In the genomic region with DNA sequence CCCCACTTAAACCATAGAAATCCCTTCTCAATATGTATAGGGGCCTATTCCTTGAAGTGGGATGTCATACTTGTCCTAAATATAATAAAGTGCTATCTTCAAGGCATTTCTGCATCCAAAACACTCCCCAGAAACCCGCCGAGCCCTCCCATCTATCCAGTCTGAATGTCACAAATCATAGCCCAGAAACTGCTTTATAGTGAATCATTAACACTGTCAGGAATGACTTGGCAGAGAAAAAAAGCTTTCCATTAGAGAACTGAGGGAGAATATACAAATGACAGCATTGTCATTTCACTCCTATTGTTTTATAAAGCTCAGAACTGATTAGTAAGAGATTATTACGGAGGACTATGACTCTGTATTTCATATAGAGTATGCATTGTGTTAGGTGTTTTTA, we compare ENCODE assay signal across 29 cellular contexts.
"Had no signal": no experiment of that assay in that cellular context is flagged by ENCODE, and none has a peak within 500 bp of the region (broad histone marks: within the 10 kb centered on the region; RNA-seq: fewer than 3 reads in every experiment).

No MANE protein-coding gene starts in this region.

- H3K27ac ChIP-seq: coronary artery, esophagus squamous epithelium, lower lobe of right lung, parathyroid adenoma, prostate gland, right atrium auricular region, suprapubic skin, transverse colon, upper lobe of right lung, vagina had no signal

- H3K4me3 ChIP-seq: coronary artery, esophagus squamous epithelium, lower lobe of right lung, prostate gland, right atrium auricular region, smooth muscle cell, suprapubic skin, transverse colon, upper lobe of right lung, vagina had no signal

- H3K36me3 ChIP-seq: esophagus squamous epithelium, lower lobe of right lung, prostate gland, right atrium auricular region, suprapubic skin, transverse colon, upper lobe of right lung, vagina had no signal

- H3K9ac ChIP-seq: parathyroid adenoma had no signal

- H3K36me3 Mint-ChIP-seq: natural killer cell had no signal

- H3K27me3 ChIP-seq: esophagus squamous epithelium, right atrium auricular region, transverse colon, upper lobe of right lung, vagina had no signal

- FAIRE-seq: endometrium, kidney had no signal

- H3K9me3 ChIP-seq: esophagus squamous epithelium, lower lobe of right lung, prostate gland, right atrium auricular region, suprapubic skin, transverse colon, upper lobe of right lung, vagina had no signal

- H3K4me1 ChIP-seq: esophagus squamous epithelium, lower lobe of right lung, parathyroid adenoma, prostate gland, right atrium auricular region, suprapubic skin, transverse colon, upper lobe of right lung, vagina had no signal

- ATAC-seq: left colon; left ventricle myocardium superior; lower lobe of right lung; natural killer cell; sciatic nerve; stimulated activated naive CD8-positive, alpha-beta T cell treated with anti-CD3 and anti-CD28 coated beads, Interleukin-15, amount 100 ng/mL, for 72 hours; upper lobe of right lung had no signal

- H3K4me3 Mint-ChIP-seq: natural killer cell; neural crest cell; stimulated activated naive CD8-positive, alpha-beta T cell treated with anti-CD3 and anti-CD28 coated beads, Interleukin-15, amount 100 ng/mL, for 72 hours had no signal

- H3K27ac Mint-ChIP-seq: natural killer cell; stimulated activated naive CD8-positive, alpha-beta T cell treated with anti-CD3 and anti-CD28 coated beads, Interleukin-15, amount 100 ng/mL, for 72 hours had no signal

- DNase-seq: dermis blood vessel endothelial cell; effector memory CD4-positive, alpha-beta T cell; erythroblast; esophagus squamous epithelium; foreskin melanocyte; head of caudate nucleus; kidney; left colon; left ventricle myocardium superior; lower lobe of right lung; natural killer cell; stimulated activated CD4-positive, alpha-beta T cell treated with anti-CD3 and anti-CD28 coated beads, Interleukin-12 subunit alpha, Interleukin-12 subunit beta, amount 100 ng/mL, for 4 hours; stimulated activated CD4-positive, alpha-beta T cell treated with anti-CD3 and anti-CD28 coated beads, Interleukin-1b, Interleukin-23, amount 100 ng/mL, for 48 hours; stimulated activated CD4-positive, alpha-beta T cell treated with anti-CD3 and anti-CD28 coated beads, Interleukin-4, amount 100 ng/mL, for 1 hour; stimulated activated CD8-positive, alpha-beta memory T cell treated with anti-CD3 and anti-CD28 coated beads, Interleukin-4, amount 100 ng/mL, for 48 hours; stimulated activated naive CD4-positive, alpha-beta T cell; stimulated activated naive CD8-positive, alpha-beta T cell treated with anti-CD3 and anti-CD28 coated beads, Interleukin-15, amount 100 ng/mL, for 72 hours; transverse colon; upper lobe of right lung had no signal

- H3K4me1 Mint-ChIP-seq: natural killer cell; stimulated activated naive CD8-positive, alpha-beta T cell treated with anti-CD3 and anti-CD28 coated beads, Interleukin-15, amount 100 ng/mL, for 72 hours had no signal

- H3K9me3 Mint-ChIP-seq: stimulated activated naive CD8-positive, alpha-beta T cell treated with anti-CD3 and anti-CD28 coated beads, Interleukin-15, amount 100 ng/mL, for 72 hours had no signal
